ENCODE assay signal across 2 cellular contexts in genomic region chr15:66115568-66116206, GRCh38.
A peak's percentile ranks its signal among the peaks of the same experiment; 100 is the strongest.
TF ChIP-seq lines count a peak whose summit lies in the region.

No MANE protein-coding gene starts in this region.

TF ChIP-seq in H1, 55 proteins besides CTCF, POLR2A, EP300 and RAD21:
- no peak for TF ChIP-seq SP2 (IDR thresholded peaks at IDR 0.05; ENCODE audit: low read length)
- TF ChIP-seq GABPA (IDR thresholded peaks at IDR 0.05; ENCODE audit: borderline replicate concordance, insufficient read depth, low read length) = no peak
- no peak for TF ChIP-seq BACH1 (IDR thresholded peaks at IDR 0.05; ENCODE audit: low read length)
- TF ChIP-seq TBP (IDR thresholded peaks at IDR 0.05; ENCODE audit: low read depth, low read length) = peak; percentile 15; the same call in 1 of the 2 replicates
- TF ChIP-seq POLR2AphosphoS5 (IDR thresholded peaks at IDR 0.05; ENCODE audit: low read depth, low read length) = no peak
- no peak for TF ChIP-seq MAX (IDR thresholded peaks at IDR 0.05)
- TF ChIP-seq E2F6 (IDR thresholded peaks at IDR 0.05) = no peak
- TF ChIP-seq POU5F1 (IDR thresholded peaks at IDR 0.05; ENCODE audit: low read depth, low read length) = no peak
- no peak for TF ChIP-seq SP4 (IDR thresholded peaks at IDR 0.05; ENCODE audit: low read length)
- TF ChIP-seq TEAD4 (IDR thresholded peaks at IDR 0.05; ENCODE audit: low read depth, low read length) = no peak
- TF ChIP-seq, protein P1, sequence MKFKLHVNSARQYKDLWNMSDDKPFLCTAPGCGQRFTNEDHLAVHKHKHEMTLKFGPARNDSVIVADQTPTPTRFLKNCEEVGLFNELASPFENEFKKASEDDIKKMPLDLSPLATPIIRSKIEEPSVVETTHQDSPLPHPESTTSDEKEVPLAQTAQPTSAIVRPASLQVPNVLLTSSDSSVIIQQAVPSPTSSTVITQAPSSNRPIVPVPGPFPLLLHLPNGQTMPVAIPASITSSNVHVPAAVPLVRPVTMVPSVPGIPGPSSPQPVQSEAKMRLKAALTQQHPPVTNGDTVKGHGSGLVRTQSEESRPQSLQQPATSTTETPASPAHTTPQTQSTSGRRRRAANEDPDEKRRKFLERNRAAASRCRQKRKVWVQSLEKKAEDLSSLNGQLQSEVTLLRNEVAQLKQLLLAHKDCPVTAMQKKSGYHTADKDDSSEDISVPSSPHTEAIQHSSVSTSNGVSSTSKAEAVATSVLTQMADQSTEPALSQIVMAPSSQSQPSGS (IDR thresholded peaks at IDR 0.05; ENCODE audit: low read length) = no peak
- peak; percentile 86 for TF ChIP-seq SRF (IDR thresholded peaks at IDR 0.05; ENCODE audit: low read depth, low read length)
- no peak for TF ChIP-seq CEBPB (IDR thresholded peaks at IDR 0.05; ENCODE audit: low read depth, low read length)

TF ChIP-seq in SK-N-SH treated with all-trans-retinoic acid at 6 μM for 48 hours, 23 proteins besides CTCF, POLR2A, EP300 and RAD21:
- no peak for TF ChIP-seq TCF4 (CRISPR knock-in tag; IDR thresholded peaks at IDR 0.05; ENCODE audit: borderline replicate concordance)
- no peak for TF ChIP-seq ZNF70 (CRISPR knock-in tag; IDR thresholded peaks at IDR 0.05)
- no peak for TF ChIP-seq ESRRG (CRISPR knock-in tag; IDR thresholded peaks at IDR 0.05)
- TF ChIP-seq ZNF565 (CRISPR knock-in tag; conservative IDR thresholded peaks at IDR 0.05; ENCODE audit: low read depth) = no peak
- TF ChIP-seq ZC3H10 (CRISPR knock-in tag; IDR thresholded peaks at IDR 0.05) = no peak
- no peak for TF ChIP-seq OSR1 (CRISPR knock-in tag; IDR thresholded peaks at IDR 0.05)
- TF ChIP-seq, protein P2, sequence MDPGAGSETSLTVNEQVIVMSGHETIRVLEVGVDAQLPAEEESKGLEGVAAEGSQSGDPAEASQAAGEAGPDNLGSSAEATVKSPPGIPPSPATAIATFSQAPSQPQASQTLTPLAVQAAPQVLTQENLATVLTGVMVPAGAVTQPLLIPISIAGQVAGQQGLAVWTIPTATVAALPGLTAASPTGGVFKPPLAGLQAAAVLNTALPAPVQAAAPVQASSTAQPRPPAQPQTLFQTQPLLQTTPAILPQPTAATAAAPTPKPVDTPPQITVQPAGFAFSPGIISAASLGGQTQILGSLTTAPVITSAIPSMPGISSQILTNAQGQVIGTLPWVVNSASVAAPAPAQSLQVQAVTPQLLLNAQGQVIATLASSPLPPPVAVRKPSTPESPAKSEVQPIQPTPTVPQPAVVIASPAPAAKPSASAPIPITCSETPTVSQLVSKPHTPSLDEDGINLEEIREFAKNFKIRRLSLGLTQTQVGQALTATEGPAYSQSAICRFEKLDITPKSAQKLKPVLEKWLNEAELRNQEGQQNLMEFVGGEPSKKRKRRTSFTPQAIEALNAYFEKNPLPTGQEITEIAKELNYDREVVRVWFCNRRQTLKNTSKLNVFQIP (CRISPR knock-in tag; IDR thresholded peaks at IDR 0.05; ENCODE audit: borderline replicate concordance, low read depth) = no peak
- no peak for TF ChIP-seq ARNTL (CRISPR knock-in tag; IDR thresholded peaks at IDR 0.05; ENCODE audit: borderline replicate concordance, low read depth)
- no peak for TF ChIP-seq PPARA (CRISPR knock-in tag; IDR thresholded peaks at IDR 0.05; ENCODE audit: borderline replicate concordance)
- no peak for TF ChIP-seq ZNF8 (CRISPR knock-in tag; IDR thresholded peaks at IDR 0.05)
- no peak for TF ChIP-seq ISL1 (CRISPR knock-in tag; IDR thresholded peaks at IDR 0.05)
- TF ChIP-seq CSDC2 (CRISPR knock-in tag; IDR thresholded peaks at IDR 0.05) = no peak
- no peak for TF ChIP-seq BACH2 (CRISPR knock-in tag; IDR thresholded peaks at IDR 0.05; ENCODE audit: borderline replicate concordance)
